In the genomic region with DNA sequence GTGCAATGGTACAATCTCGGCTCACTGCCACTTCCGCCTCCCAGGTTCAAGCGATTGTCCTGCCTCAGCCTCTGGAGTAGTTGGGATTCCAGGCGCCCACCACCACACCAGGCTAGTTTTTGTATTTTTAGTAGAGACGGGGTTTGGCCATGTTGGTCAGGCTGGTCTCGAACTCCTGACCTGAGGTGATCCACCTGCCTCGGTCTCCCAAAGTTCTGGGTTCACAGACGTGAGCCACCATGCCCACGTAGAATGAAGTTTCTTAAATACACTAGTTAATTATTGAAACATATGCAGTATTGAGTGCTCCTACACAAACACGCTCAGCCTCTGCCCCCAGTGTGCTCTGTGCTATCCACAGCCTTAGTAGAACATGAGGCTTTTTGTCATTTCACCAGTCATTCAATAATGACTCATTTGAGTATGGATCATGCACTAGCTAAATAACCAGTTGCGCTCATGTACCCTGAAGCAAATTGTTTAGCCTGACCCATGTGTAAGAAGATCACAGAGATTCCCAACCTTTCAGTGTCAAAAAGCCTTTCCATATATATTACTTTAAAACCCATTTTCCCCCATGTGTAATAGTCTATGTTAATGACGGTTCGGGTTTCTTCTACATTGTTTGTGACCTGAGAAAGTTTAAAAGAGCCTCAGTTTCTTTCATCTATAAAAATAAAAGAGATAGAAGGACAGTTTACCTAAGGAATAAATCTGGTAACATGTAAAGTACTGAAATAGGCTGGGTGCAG, we compare ENCODE assay signal across 8 cellular contexts. TPM values are rescaled to one million over a fixed set of nuclear protein-coding genes. Genes with fewer than 3 reads are reported as not detected.
DNase-seq lines count a peak whose midpoint lies in the region; ATAC-seq and TF ChIP-seq lines count a peak whose summit lies in the region.

No MANE protein-coding gene starts in this region.

- peak overlapping the region; percentile 84; the same call in 1 of the 2 replicates for H3K27ac ChIP-seq in VCaP

- no peaks in the 10 kb centered on the region for H3K27me3 ChIP-seq in GM06990 (replicated peaks; ENCODE audit: control insufficient read depth, insufficient read depth, low read length)

- peaks cover 7% of the 10 kb centered on the region for H3K36me3 ChIP-seq in GM06990 (ENCODE audit: control insufficient read depth, insufficient read depth, low read length)

- no peak for TF ChIP-seq CTCF in GM06990 (IDR thresholded peaks at IDR 0.05; ENCODE audit: insufficient read depth, low read length, poor library complexity, severe bottlenecking)
- TF ChIP-seq CTCF in VCaP (conservative IDR thresholded peaks at IDR 0.05): no peak

- H3K4me3 ChIP-seq in GM06990 (replicated peaks; ENCODE audit: low read depth, low read length): no peak overlapping the region

- peak; percentile 40 for ATAC-seq in HG03066 (IDR thresholded peaks at IDR 0.05; ENCODE audit: low read depth, unreplicated experiment)
- ATAC-seq in HG02970 (IDR thresholded peaks at IDR 0.05; ENCODE audit: low FRiP score, unreplicated experiment): no peak
- no peak for ATAC-seq in GM21526 (IDR thresholded peaks at IDR 0.05; ENCODE audit: low FRiP score, unreplicated experiment)

- DNase-seq in GM06990 (ENCODE audit: extremely low read depth, insufficient read length): peak; percentile 77
- peak; percentile 94 for DNase-seq in dermis blood vessel endothelial cell
- peak; percentile 93 for DNase-seq in non-pigmented ciliary epithelial cell (ENCODE audit: low read depth)
- DNase-seq in amygdala (lab: John Stamatoyannopoulos, UW): no peak

RNA-seq across cellular contexts. Expression of gene TUBD1, which starts 49.7 kb away (rescaled TPM):
- total RNA-seq in dermis blood vessel endothelial cell: 8.7 and 8.9 TPM in 2 replicates

RNA-seq across cellular contexts. Expression of gene RPS6KB1, which starts 49.8 kb away (rescaled TPM):
- total RNA-seq in dermis blood vessel endothelial cell: 22.5 and 26.1 TPM in 2 replicates

Comparison
In these comparisons a context has a peak if more than half of its experiments do, and no peak if none do; other contexts are left out.
1. DNase-seq: peak in GM06990 (single experiment), dermis blood vessel endothelial cell (single experiment) and non-pigmented ciliary epithelial cell (single experiment); none in amygdala (0 of 56).